ENCODE assay signal across 1 cellular context in the genomic region with DNA sequence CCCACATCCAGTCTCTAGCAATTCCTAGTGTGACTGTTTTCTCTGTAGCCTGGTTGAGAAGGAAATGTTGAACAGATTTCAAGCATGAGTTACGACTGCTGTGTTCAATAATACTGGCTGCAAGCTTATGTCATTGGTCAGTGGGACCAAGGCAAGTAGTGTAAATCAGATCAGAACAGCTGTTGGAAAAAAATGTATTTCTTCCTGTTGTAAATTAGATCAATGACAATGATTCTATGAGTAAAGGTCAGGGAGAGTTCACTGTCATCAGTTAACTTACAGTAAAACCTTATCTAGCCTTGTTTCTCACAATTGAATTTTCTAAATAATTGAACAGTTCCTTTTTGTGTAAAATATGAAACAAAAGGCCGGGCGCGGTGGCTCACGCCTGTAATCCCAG.
TF ChIP-seq lines count a peak whose summit lies in the region.

No MANE protein-coding gene starts in this region.

TF ChIP-seq in K562, 482 proteins besides CTCF, POLR2A, EP300 and RAD21 (continued from another document):
- TF ChIP-seq, protein P1, sequence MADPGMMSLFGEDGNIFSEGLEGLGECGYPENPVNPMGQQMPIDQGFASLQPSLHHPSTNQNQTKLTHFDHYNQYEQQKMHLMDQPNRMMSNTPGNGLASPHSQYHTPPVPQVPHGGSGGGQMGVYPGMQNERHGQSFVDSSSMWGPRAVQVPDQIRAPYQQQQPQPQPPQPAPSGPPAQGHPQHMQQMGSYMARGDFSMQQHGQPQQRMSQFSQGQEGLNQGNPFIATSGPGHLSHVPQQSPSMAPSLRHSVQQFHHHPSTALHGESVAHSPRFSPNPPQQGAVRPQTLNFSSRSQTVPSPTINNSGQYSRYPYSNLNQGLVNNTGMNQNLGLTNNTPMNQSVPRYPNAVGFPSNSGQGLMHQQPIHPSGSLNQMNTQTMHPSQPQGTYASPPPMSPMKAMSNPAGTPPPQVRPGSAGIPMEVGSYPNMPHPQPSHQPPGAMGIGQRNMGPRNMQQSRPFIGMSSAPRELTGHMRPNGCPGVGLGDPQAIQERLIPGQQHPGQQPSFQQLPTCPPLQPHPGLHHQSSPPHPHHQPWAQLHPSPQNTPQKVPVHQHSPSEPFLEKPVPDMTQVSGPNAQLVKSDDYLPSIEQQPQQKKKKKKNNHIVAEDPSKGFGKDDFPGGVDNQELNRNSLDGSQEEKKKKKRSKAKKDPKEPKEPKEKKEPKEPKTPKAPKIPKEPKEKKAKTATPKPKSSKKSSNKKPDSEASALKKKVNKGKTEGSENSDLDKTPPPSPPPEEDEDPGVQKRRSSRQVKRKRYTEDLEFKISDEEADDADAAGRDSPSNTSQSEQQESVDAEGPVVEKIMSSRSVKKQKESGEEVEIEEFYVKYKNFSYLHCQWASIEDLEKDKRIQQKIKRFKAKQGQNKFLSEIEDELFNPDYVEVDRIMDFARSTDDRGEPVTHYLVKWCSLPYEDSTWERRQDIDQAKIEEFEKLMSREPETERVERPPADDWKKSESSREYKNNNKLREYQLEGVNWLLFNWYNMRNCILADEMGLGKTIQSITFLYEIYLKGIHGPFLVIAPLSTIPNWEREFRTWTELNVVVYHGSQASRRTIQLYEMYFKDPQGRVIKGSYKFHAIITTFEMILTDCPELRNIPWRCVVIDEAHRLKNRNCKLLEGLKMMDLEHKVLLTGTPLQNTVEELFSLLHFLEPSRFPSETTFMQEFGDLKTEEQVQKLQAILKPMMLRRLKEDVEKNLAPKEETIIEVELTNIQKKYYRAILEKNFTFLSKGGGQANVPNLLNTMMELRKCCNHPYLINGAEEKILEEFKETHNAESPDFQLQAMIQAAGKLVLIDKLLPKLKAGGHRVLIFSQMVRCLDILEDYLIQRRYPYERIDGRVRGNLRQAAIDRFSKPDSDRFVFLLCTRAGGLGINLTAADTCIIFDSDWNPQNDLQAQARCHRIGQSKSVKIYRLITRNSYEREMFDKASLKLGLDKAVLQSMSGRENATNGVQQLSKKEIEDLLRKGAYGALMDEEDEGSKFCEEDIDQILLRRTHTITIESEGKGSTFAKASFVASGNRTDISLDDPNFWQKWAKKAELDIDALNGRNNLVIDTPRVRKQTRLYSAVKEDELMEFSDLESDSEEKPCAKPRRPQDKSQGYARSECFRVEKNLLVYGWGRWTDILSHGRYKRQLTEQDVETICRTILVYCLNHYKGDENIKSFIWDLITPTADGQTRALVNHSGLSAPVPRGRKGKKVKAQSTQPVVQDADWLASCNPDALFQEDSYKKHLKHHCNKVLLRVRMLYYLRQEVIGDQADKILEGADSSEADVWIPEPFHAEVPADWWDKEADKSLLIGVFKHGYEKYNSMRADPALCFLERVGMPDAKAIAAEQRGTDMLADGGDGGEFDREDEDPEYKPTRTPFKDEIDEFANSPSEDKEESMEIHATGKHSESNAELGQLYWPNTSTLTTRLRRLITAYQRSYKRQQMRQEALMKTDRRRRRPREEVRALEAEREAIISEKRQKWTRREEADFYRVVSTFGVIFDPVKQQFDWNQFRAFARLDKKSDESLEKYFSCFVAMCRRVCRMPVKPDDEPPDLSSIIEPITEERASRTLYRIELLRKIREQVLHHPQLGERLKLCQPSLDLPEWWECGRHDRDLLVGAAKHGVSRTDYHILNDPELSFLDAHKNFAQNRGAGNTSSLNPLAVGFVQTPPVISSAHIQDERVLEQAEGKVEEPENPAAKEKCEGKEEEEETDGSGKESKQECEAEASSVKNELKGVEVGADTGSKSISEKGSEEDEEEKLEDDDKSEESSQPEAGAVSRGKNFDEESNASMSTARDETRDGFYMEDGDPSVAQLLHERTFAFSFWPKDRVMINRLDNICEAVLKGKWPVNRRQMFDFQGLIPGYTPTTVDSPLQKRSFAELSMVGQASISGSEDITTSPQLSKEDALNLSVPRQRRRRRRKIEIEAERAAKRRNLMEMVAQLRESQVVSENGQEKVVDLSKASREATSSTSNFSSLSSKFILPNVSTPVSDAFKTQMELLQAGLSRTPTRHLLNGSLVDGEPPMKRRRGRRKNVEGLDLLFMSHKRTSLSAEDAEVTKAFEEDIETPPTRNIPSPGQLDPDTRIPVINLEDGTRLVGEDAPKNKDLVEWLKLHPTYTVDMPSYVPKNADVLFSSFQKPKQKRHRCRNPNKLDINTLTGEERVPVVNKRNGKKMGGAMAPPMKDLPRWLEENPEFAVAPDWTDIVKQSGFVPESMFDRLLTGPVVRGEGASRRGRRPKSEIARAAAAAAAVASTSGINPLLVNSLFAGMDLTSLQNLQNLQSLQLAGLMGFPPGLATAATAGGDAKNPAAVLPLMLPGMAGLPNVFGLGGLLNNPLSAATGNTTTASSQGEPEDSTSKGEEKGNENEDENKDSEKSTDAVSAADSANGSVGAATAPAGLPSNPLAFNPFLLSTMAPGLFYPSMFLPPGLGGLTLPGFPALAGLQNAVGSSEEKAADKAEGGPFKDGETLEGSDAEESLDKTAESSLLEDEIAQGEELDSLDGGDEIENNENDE (IDR thresholded peaks at IDR 0.05; ENCODE audit: low read depth, low read length), result no peak
- no peak for TF ChIP-seq BRD9 (IDR thresholded peaks at IDR 0.05; ENCODE audit: low read depth, partially characterized antibody)
- TF ChIP-seq ZNF24 (IDR thresholded peaks at IDR 0.05), result no peak
- peak; percentile 86 for TF ChIP-seq ETV1 (tag; conservative IDR thresholded peaks at IDR 0.05; ENCODE audit: low read depth)
- TF ChIP-seq, protein P2, sequence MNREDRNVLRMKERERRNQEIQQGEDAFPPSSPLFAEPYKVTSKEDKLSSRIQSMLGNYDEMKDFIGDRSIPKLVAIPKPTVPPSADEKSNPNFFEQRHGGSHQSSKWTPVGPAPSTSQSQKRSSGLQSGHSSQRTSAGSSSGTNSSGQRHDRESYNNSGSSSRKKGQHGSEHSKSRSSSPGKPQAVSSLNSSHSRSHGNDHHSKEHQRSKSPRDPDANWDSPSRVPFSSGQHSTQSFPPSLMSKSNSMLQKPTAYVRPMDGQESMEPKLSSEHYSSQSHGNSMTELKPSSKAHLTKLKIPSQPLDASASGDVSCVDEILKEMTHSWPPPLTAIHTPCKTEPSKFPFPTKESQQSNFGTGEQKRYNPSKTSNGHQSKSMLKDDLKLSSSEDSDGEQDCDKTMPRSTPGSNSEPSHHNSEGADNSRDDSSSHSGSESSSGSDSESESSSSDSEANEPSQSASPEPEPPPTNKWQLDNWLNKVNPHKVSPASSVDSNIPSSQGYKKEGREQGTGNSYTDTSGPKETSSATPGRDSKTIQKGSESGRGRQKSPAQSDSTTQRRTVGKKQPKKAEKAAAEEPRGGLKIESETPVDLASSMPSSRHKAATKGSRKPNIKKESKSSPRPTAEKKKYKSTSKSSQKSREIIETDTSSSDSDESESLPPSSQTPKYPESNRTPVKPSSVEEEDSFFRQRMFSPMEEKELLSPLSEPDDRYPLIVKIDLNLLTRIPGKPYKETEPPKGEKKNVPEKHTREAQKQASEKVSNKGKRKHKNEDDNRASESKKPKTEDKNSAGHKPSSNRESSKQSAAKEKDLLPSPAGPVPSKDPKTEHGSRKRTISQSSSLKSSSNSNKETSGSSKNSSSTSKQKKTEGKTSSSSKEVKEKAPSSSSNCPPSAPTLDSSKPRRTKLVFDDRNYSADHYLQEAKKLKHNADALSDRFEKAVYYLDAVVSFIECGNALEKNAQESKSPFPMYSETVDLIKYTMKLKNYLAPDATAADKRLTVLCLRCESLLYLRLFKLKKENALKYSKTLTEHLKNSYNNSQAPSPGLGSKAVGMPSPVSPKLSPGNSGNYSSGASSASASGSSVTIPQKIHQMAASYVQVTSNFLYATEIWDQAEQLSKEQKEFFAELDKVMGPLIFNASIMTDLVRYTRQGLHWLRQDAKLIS (CRISPR knock-in tag; IDR thresholded peaks at IDR 0.05), result no peak
- no peak for TF ChIP-seq XRCC4 (IDR thresholded peaks at IDR 0.05; ENCODE audit: extremely low read depth, insufficient read depth, insufficient read length)
- TF ChIP-seq, protein P3, sequence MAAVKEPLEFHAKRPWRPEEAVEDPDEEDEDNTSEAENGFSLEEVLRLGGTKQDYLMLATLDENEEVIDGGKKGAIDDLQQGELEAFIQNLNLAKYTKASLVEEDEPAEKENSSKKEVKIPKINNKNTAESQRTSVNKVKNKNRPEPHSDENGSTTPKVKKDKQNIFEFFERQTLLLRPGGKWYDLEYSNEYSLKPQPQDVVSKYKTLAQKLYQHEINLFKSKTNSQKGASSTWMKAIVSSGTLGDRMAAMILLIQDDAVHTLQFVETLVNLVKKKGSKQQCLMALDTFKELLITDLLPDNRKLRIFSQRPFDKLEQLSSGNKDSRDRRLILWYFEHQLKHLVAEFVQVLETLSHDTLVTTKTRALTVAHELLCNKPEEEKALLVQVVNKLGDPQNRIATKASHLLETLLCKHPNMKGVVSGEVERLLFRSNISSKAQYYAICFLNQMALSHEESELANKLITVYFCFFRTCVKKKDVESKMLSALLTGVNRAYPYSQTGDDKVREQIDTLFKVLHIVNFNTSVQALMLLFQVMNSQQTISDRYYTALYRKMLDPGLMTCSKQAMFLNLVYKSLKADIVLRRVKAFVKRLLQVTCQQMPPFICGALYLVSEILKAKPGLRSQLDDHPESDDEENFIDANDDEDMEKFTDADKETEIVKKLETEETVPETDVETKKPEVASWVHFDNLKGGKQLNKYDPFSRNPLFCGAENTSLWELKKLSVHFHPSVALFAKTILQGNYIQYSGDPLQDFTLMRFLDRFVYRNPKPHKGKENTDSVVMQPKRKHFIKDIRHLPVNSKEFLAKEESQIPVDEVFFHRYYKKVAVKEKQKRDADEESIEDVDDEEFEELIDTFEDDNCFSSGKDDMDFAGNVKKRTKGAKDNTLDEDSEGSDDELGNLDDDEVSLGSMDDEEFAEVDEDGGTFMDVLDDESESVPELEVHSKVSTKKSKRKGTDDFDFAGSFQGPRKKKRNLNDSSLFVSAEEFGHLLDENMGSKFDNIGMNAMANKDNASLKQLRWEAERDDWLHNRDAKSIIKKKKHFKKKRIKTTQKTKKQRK (IDR thresholded peaks at IDR 0.05; ENCODE audit: borderline replicate concordance, low read depth, low read length), result no peak
- no peak for TF ChIP-seq CBFB (CRISPR knock-in tag; IDR thresholded peaks at IDR 0.05)
- TF ChIP-seq GABPA (tag; conservative IDR thresholded peaks at IDR 0.05; ENCODE audit: low read depth), result 0 out of 2 replicates have a peak, but pooled peaks have one; percentile 16
- TF ChIP-seq, protein P4, sequence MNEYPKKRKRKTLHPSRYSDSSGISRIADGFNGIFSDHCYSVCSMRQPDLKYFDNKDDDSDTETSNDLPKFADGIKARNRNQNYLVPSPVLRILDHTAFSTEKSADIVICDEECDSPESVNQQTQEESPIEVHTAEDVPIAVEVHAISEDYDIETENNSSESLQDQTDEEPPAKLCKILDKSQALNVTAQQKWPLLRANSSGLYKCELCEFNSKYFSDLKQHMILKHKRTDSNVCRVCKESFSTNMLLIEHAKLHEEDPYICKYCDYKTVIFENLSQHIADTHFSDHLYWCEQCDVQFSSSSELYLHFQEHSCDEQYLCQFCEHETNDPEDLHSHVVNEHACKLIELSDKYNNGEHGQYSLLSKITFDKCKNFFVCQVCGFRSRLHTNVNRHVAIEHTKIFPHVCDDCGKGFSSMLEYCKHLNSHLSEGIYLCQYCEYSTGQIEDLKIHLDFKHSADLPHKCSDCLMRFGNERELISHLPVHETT (CRISPR knock-in tag; conservative IDR thresholded peaks at IDR 0.05 in 1 of 2, IDR thresholded peaks at IDR 0.05 in 1 of 2), result no peak
- TF ChIP-seq NR2C1 (IDR thresholded peaks at IDR 0.05), result no peak
- peak; percentile 70 for TF ChIP-seq NR2C1 (tag; IDR thresholded peaks at IDR 0.05)
- TF ChIP-seq, protein P5, sequence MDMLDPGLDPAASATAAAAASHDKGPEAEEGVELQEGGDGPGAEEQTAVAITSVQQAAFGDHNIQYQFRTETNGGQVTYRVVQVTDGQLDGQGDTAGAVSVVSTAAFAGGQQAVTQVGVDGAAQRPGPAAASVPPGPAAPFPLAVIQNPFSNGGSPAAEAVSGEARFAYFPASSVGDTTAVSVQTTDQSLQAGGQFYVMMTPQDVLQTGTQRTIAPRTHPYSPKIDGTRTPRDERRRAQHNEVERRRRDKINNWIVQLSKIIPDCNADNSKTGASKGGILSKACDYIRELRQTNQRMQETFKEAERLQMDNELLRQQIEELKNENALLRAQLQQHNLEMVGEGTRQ (CRISPR knock-in tag; IDR thresholded peaks at IDR 0.05), result no peak
- TF ChIP-seq, protein P6, sequence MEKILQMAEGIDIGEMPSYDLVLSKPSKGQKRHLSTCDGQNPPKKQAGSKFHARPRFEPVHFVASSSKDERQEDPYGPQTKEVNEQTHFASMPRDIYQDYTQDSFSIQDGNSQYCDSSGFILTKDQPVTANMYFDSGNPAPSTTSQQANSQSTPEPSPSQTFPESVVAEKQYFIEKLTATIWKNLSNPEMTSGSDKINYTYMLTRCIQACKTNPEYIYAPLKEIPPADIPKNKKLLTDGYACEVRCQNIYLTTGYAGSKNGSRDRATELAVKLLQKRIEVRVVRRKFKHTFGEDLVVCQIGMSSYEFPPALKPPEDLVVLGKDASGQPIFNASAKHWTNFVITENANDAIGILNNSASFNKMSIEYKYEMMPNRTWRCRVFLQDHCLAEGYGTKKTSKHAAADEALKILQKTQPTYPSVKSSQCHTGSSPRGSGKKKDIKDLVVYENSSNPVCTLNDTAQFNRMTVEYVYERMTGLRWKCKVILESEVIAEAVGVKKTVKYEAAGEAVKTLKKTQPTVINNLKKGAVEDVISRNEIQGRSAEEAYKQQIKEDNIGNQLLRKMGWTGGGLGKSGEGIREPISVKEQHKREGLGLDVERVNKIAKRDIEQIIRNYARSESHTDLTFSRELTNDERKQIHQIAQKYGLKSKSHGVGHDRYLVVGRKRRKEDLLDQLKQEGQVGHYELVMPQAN (IDR thresholded peaks at IDR 0.05; ENCODE audit: borderline replicate concordance), result no peak
- no peak for TF ChIP-seq CHCHD3 (CRISPR knock-in tag; IDR thresholded peaks at IDR 0.05)
- no peak for TF ChIP-seq ZNF561 (CRISPR knock-in tag; conservative IDR thresholded peaks at IDR 0.05)
- TF ChIP-seq, protein P7, sequence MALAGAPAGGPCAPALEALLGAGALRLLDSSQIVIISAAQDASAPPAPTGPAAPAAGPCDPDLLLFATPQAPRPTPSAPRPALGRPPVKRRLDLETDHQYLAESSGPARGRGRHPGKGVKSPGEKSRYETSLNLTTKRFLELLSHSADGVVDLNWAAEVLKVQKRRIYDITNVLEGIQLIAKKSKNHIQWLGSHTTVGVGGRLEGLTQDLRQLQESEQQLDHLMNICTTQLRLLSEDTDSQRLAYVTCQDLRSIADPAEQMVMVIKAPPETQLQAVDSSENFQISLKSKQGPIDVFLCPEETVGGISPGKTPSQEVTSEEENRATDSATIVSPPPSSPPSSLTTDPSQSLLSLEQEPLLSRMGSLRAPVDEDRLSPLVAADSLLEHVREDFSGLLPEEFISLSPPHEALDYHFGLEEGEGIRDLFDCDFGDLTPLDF (CRISPR knock-in tag; IDR thresholded peaks at IDR 0.05), result no peak
- no peak for TF ChIP-seq SIN3A (IDR thresholded peaks at IDR 0.05; ENCODE audit: borderline replicate concordance in 2 of 2, control insufficient read depth in 1 of 2, low read depth in 2 of 2, low read length in 2 of 2)
- no peak for TF ChIP-seq ZC3H4 (CRISPR knock-in tag; IDR thresholded peaks at IDR 0.05; ENCODE audit: borderline replicate concordance)
- TF ChIP-seq FOXM1 (IDR thresholded peaks at IDR 0.05; ENCODE audit: low read depth), result no peak
- no peak for TF ChIP-seq FOXM1 (CRISPR knock-in tag; IDR thresholded peaks at IDR 0.05; ENCODE audit: low read depth)
- TF ChIP-seq ZKSCAN1 (IDR thresholded peaks at IDR 0.05; ENCODE audit: low read depth, low read length), result no peak
- no peak for TF ChIP-seq NR2C2 (CRISPR knock-in tag; IDR thresholded peaks at IDR 0.05)
- TF ChIP-seq NR2C2 (tag; IDR thresholded peaks at IDR 0.05), result peak; percentile 58; the same call in 1 of the 2 replicates
- no peak for TF ChIP-seq RFX7 (CRISPR knock-in tag; IDR thresholded peaks at IDR 0.05)
- TF ChIP-seq BHLHE40 (IDR thresholded peaks at IDR 0.05; ENCODE audit: low read length), result no peak
- peak; percentile 58; the same call in 1 of the 2 replicates for TF ChIP-seq MEF2D (tag; conservative IDR thresholded peaks at IDR 0.05; ENCODE audit: low read depth)
